In genomic region chr5:34728236-34728635, GRCh38 we compare ENCODE assay signal across 24 cellular contexts.
"Had no signal": no experiment of that assay in that cellular context is flagged by ENCODE, and none has a peak within 500 bp of the region (broad histone marks: within the 10 kb centered on the region; RNA-seq: fewer than 3 reads in every experiment).

No MANE protein-coding gene starts in this region.

- H3K27ac Mint-ChIP-seq: activated CD4-positive, alpha-beta T cell treated with anti-CD3 and anti-CD28 coated beads, Interleukin-2, amount 10 ng/mL, durations not matched to agents 24 days and 14 days; activated CD8-positive, alpha-beta T cell treated with anti-CD3 and anti-CD28 coated beads for 36 hours; activated naive CD4-positive, alpha-beta T cell treated with anti-CD3 and anti-CD28 coated beads, Interleukin-2, amount 50 U/mL, for 24 hours; activated naive CD8-positive, alpha-beta T cell treated with anti-CD3 and anti-CD28 coated beads, Interleukin-2, amount 10 ng/mL, durations not matched to agents 7 days and 5 days; activated T-cell treated with anti-CD3 and anti-CD28 coated beads, Interleukin-2, amount 50 U/mL, for 24 hours; activated T-helper 2 cell treated with anti-CD3 and anti-CD28 coated beads, Interferon-gamma antibody, Interleukin-2, Interleukin-4, amounts not matched to agents 10 μg/mL and 5 μg/mL and 100 μg/mL, durations not matched to agents 14 hours and 24 hours and 36 hours; T-helper 2 cell treated with Interferon-gamma antibody and Interleukin-4, amounts not matched to agents 5 μg/mL and 100 μg/mL, for 36 hours had no signal

- H3K27me3 Mint-ChIP-seq: activated CD4-positive, alpha-beta T cell treated with anti-CD3 and anti-CD28 coated beads, Interleukin-2, amount 10 ng/mL, durations not matched to agents 24 days and 14 days; activated naive CD8-positive, alpha-beta T cell treated with anti-CD3 and anti-CD28 coated beads, Interleukin-2, amount 10 ng/mL, durations not matched to agents 7 days and 5 days had no signal

- H3K27ac ChIP-seq: ascending aorta, cardiac muscle cell, KMS-11, SJCRH30, SK-N-MC had no signal

- H3K4me1 ChIP-seq: ascending aorta, SJCRH30 had no signal

- H3K27me3 ChIP-seq: ascending aorta, cardiac muscle cell, SJCRH30 had no signal

- DNase-seq: activated CD4-positive, alpha-beta T cell treated with anti-CD3 and anti-CD28 coated beads, Interleukin-2, amount 10 ng/mL, durations not matched to agents 24 days and 14 days; activated CD4-positive, alpha-beta T cell treated with anti-CD3 and anti-CD28 coated beads, Interleukin-2, amount 50 U/mL, for 4 hours; activated CD8-positive, alpha-beta T cell treated with anti-CD3 and anti-CD28 coated beads for 36 hours; activated gamma-delta T cell; activated naive CD4-positive, alpha-beta T cell treated with Interleukin-2 at 50 U/mL for 16 hours; activated naive CD8-positive, alpha-beta T cell treated with anti-CD3 and anti-CD28 coated beads, Interleukin-2, amount 10 ng/mL, durations not matched to agents 7 days and 5 days; activated T-cell treated with anti-CD3 and anti-CD28 coated beads, Interleukin-2, amount 50 U/mL, for 24 hours; amygdala; NCI-H1105; NCI-H1417 treated with DMSO at 0.1 percent for 48 hours; NCI-H187 treated with DMSO at 0.1 percent for 48 hours; NCI-H2171 treated with DMSO at 0.1 percent for 48 hours; NCI-H2227 treated with DMSO at 0.1 percent for 48 hours; NCI-H446 treated with DMSO at 0.1 percent for 48 hours; NCI-H524; SHP77; SJCRH30 had no signal

- H3K36me3 Mint-ChIP-seq: activated naive CD4-positive, alpha-beta T cell treated with anti-CD3 and anti-CD28 coated beads, Interleukin-2, amount 50 U/mL, for 24 hours had no signal

- H3K4me2 ChIP-seq: KMS-11 had no signal

- H3K9ac ChIP-seq: KMS-11 had no signal

- H3K4me1 Mint-ChIP-seq: activated CD4-positive, alpha-beta T cell treated with anti-CD3 and anti-CD28 coated beads, Interleukin-2, amount 10 ng/mL, durations not matched to agents 24 days and 14 days; activated naive CD4-positive, alpha-beta T cell treated with anti-CD3 and anti-CD28 coated beads, Interleukin-2, amount 50 U/mL, for 24 hours; activated naive CD8-positive, alpha-beta T cell treated with anti-CD3 and anti-CD28 coated beads, Interleukin-2, amount 10 ng/mL, durations not matched to agents 7 days and 5 days had no signal

- H3K4me3 Mint-ChIP-seq: activated CD4-positive, alpha-beta T cell treated with anti-CD3 and anti-CD28 coated beads, Interleukin-2, amount 10 ng/mL, durations not matched to agents 24 days and 14 days; activated CD8-positive, alpha-beta T cell treated with anti-CD3 and anti-CD28 coated beads for 36 hours; activated naive CD4-positive, alpha-beta T cell treated with anti-CD3 and anti-CD28 coated beads, Interleukin-2, amount 50 U/mL, for 24 hours; activated naive CD8-positive, alpha-beta T cell treated with anti-CD3 and anti-CD28 coated beads, Interleukin-2, amount 10 ng/mL, durations not matched to agents 7 days and 5 days; activated T-cell treated with anti-CD3 and anti-CD28 coated beads, Interleukin-2, amount 50 U/mL, for 24 hours; T-helper 2 cell treated with Interferon-gamma antibody and Interleukin-4, amounts not matched to agents 5 μg/mL and 100 μg/mL, for 36 hours had no signal

- H3K9me3 ChIP-seq: ascending aorta, SJCRH30 had no signal

- H3K4me3 ChIP-seq: ascending aorta, cardiac muscle cell, SJCRH30, SK-N-MC had no signal

- H3K36me3 ChIP-seq: cardiac muscle cell had no signal

- H3K9me3 Mint-ChIP-seq: activated T-helper 2 cell treated with anti-CD3 and anti-CD28 coated beads, Interferon-gamma antibody, Interleukin-2, Interleukin-4, amounts not matched to agents 10 μg/mL and 5 μg/mL and 100 μg/mL, durations not matched to agents 14 hours and 24 hours and 36 hours had no signal
